Comparison of ENCODE assay signal across 10 cellular contexts in the genomic region with DNA sequence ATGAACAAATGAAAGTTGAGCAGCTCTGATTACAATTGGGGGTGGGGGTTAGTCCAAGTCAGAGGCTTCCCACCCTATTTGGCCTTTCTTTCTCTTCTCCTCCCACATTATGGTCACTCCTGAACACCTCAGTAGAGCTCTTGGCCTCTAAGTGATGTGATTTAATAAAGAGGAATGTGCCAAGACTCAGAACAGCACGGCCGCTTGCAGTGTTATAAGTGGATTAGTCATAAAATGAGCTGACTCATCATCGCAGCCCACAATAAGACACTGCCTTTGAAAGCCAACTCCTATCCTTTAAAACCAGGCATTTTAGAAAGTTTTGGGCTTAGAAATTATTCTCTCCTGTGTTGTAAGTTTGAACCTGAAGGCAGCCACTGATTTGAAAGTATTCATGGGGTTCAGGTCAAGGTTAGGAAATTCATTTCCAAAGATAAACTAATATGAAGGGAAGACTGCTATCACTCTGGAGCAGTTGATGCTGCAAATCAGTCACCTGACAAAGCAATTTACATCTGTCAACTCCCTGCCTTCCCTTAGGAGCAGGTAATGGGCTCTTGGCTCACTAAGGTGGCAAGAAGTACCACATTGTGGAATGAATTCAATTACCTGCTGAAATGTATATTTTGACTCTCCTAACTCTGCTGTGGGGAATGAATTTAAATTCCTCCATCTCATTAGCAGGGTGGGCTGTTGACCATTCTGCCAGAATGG.
DNase-seq lines count a peak whose midpoint lies in the region; TF ChIP-seq lines count a peak whose summit lies in the region.
"Had no signal": no experiment of that assay in that cellular context is flagged by ENCODE, and none has a peak within 500 bp of the region (broad histone marks: within the 10 kb centered on the region; RNA-seq: fewer than 3 reads in every experiment).

No MANE protein-coding gene starts in this region.

- peaks cover 5% of the 10 kb centered on the region for H3K9me3 Mint-ChIP-seq in activated naive CD8-positive, alpha-beta T cell treated with anti-CD3 and anti-CD28 coated beads for 36 hours

- H3K27me3 ChIP-seq in sigmoid colon, result no peaks in the 10 kb centered on the region

- no peaks in the 10 kb centered on the region for H3K27me3 Mint-ChIP-seq in activated naive CD8-positive, alpha-beta T cell treated with anti-CD3 and anti-CD28 coated beads for 36 hours

- intact Hi-C loops in sigmoid colon (cut with DNase I), result no loop called here

- peak; percentile 70 for DNase-seq in AG08395 (ENCODE audit: low spot score)
- DNase-seq in LHCN-M2 (ENCODE audit: low read depth), result peak; percentile 95
- DNase-seq in astrocyte of the spinal cord (ENCODE audit: low read depth, low spot score), result peak; percentile 97
- DNase-seq in kidney tubule cell (ENCODE audit: low spot score), result peak; percentile 96
- no peak for DNase-seq in effector CD4-positive, alpha-beta T cell
- DNase-seq in activated CD4-positive, CD25-positive, alpha-beta regulatory T cell (lab: John Stamatoyannopoulos, UW), result no peak
- DNase-seq in activated naive CD8-positive, alpha-beta T cell treated with anti-CD3 and anti-CD28 coated beads for 36 hours, result no peak
- no peak for DNase-seq in sigmoid colon
- DNase-seq: Caco-2 had no signal

- in situ Hi-C loops in astrocyte of the spinal cord (cut with HindIII; ENCODE audit: low sequenced_read_pairs), result no loop called here

- H3K9me3 ChIP-seq in sigmoid colon, result peaks cover 0 to 2% (median 0%) of the 10 kb centered on the region in 4 donors

- WGBS in sigmoid colon, 2 donors, result 21 to 61% methylated on average over 3 of the region's 3 CpGs

- H3K4me3 ChIP-seq in astrocyte of the spinal cord (ENCODE audit: low read depth, low read length) (no peak overlapping the region), sigmoid colon (no peak overlapping the region)

- H3K27ac ChIP-seq in sigmoid colon, result no peak overlapping the region

- TF ChIP-seq CTCF in astrocyte of the spinal cord (IDR thresholded peaks at IDR 0.05; ENCODE audit: low read depth, low read length) (no peak), sigmoid colon (IDR thresholded peaks at IDR 0.05) (no peak)

- no peak for TF ChIP-seq EP300 in sigmoid colon (IDR thresholded peaks at IDR 0.05)

- H3K4me3 Mint-ChIP-seq in activated naive CD8-positive, alpha-beta T cell treated with anti-CD3 and anti-CD28 coated beads for 36 hours, result no peak overlapping the region
- H3K4me3 Mint-ChIP-seq: T-helper 2 cell treated with Interferon-gamma antibody and Interleukin-4, amounts not matched to agents 5 μg/mL and 100 μg/mL, for 36 hours had no signal

- H3K27ac Mint-ChIP-seq in activated naive CD8-positive, alpha-beta T cell treated with anti-CD3 and anti-CD28 coated beads for 36 hours, result no peak overlapping the region
- H3K27ac Mint-ChIP-seq: T-helper 2 cell treated with Interferon-gamma antibody and Interleukin-4, amounts not matched to agents 5 μg/mL and 100 μg/mL, for 36 hours had no signal

- peaks cover 0 to 10% (median 6%) of the 10 kb centered on the region in 4 donors for H3K4me1 ChIP-seq in sigmoid colon
- H3K4me1 ChIP-seq: Caco-2 had no signal

- no peak for TF ChIP-seq POLR2A in sigmoid colon (IDR thresholded peaks at IDR 0.05)

- H3K4me1 Mint-ChIP-seq in activated naive CD8-positive, alpha-beta T cell treated with anti-CD3 and anti-CD28 coated beads for 36 hours, result no peaks in the 10 kb centered on the region

- no peaks in the 10 kb centered on the region for H3K36me3 Mint-ChIP-seq in activated naive CD8-positive, alpha-beta T cell treated with anti-CD3 and anti-CD28 coated beads for 36 hours

- no peaks in the 10 kb centered on the region for H3K36me3 ChIP-seq in sigmoid colon

Comparison
In these comparisons a context has a peak if more than half of its experiments do, and no peak if none do; other contexts are left out.
1. DNase-seq: peak in AG08395 (single experiment), LHCN-M2 (single experiment), astrocyte of the spinal cord (single experiment) and kidney tubule cell (single experiment); none in effector CD4-positive, alpha-beta T cell (single experiment), activated CD4-positive, CD25-positive, alpha-beta regulatory T cell (0 of 4), activated naive CD8-positive, alpha-beta T cell treated with anti-CD3 and anti-CD28 coated beads for 36 hours (single experiment) and sigmoid colon (single experiment).